ENCODE assay signal across 8 cellular contexts in genomic region chr17:75069783-75070182, GRCh38. TPM values are rescaled to one million over a fixed set of nuclear protein-coding genes. Genes with fewer than 3 reads are reported as not detected.
DNase-seq lines count a peak whose midpoint lies in the region; ATAC-seq and TF ChIP-seq lines count a peak whose summit lies in the region.

No MANE protein-coding gene starts in this region.

- no peak for ATAC-seq in activated CD4-positive, alpha-beta T cell treated with anti-CD3 and anti-CD28 coated beads for 36 hours
- ATAC-seq in HG03521 (IDR thresholded peaks at IDR 0.05; ENCODE audit: unreplicated experiment) = no peak
- no peak for ATAC-seq in GM21390 (IDR thresholded peaks at IDR 0.05; ENCODE audit: unreplicated experiment)

- H3K4me1 Mint-ChIP-seq in activated CD4-positive, alpha-beta T cell treated with anti-CD3 and anti-CD28 coated beads for 36 hours = peaks cover 34% of the 10 kb centered on the region

- no peak overlapping the region for H3K4me3 ChIP-seq in spleen

- H3K9me3 ChIP-seq in spleen = no peaks in the 10 kb centered on the region

- H3K4me1 ChIP-seq in spleen = peaks cover 0 to 33% (median 2%) of the 10 kb centered on the region in 6 donors

- H3K9me3 Mint-ChIP-seq in activated CD4-positive, alpha-beta T cell treated with anti-CD3 and anti-CD28 coated beads for 36 hours (ENCODE audit: low read depth) = no peaks in the 10 kb centered on the region

- intact Hi-C loops in activated CD4-positive, alpha-beta T cell treated with anti-CD3 and anti-CD28 coated beads for 36 hours (cut with DNase I, micrococcal nuclease) = loop anchor here (5.0 kb wide), 3 partner anchors 38 to 133 kb away; partner anchors contain the start of genes ARMC7 (in 1 of the 2) and NT5C (in 1 of the 2)
- intact Hi-C loops in spleen (cut with DNase I; ENCODE audit: low total_unique reads) = no loop called here

- no peak for TF ChIP-seq POLR2A in spleen (IDR thresholded peaks at IDR 0.05)

- H3K27me3 Mint-ChIP-seq in activated CD4-positive, alpha-beta T cell treated with anti-CD3 and anti-CD28 coated beads for 36 hours = no peaks in the 10 kb centered on the region

- TF ChIP-seq CTCF in spleen (IDR thresholded peaks at IDR 0.05 in 8 of 11, conservative IDR thresholded peaks at IDR 0.05 in 3 of 11) = peak in 3 of 11 experiments; percentile 11 to 24 (median 13)

- H3K27ac Mint-ChIP-seq in activated CD4-positive, alpha-beta T cell treated with anti-CD3 and anti-CD28 coated beads for 36 hours = no peak overlapping the region

- no peak overlapping the region for H3K27ac ChIP-seq in spleen

- H3K4me3 Mint-ChIP-seq in activated CD4-positive, alpha-beta T cell treated with anti-CD3 and anti-CD28 coated beads for 36 hours = no peak overlapping the region

- 88 to 95% (median 92%) methylated on average over 2 of the region's 2 CpGs for WGBS in spleen, 5 donors

- POLR2A ChIA-PET in activated CD4-positive, alpha-beta T cell treated with anti-CD3 and anti-CD28 coated beads for 36 hours (lab: Charles Lee) = no interaction called here

- H3K27me3 ChIP-seq in spleen (replicated peaks in 1 of 7) = no peaks in the 10 kb centered on the region

- peaks cover 4% of the 10 kb centered on the region for H3K36me3 Mint-ChIP-seq in activated CD4-positive, alpha-beta T cell treated with anti-CD3 and anti-CD28 coated beads for 36 hours (ENCODE audit: low read depth)

- peaks cover 0 to 9% (median 4%) of the 10 kb centered on the region in 6 donors for H3K36me3 ChIP-seq in spleen

- peak; percentile 31 for DNase-seq in activated CD4-positive, alpha-beta T cell treated with anti-CD3 and anti-CD28 coated beads for 36 hours
- DNase-seq in activated CD4-positive, alpha-beta T cell treated with anti-CD3 and anti-CD28 coated beads for 1 hour = no peak
- DNase-seq in NCI-H460 (ENCODE audit: extremely low read depth, low read depth) = peak; percentile 47
- peak; percentile 49 for DNase-seq in dermis blood vessel endothelial cell
- DNase-seq in spleen = peak; percentile 33
- no peak for DNase-seq in kidney tubule cell (ENCODE audit: low spot score)

- CTCF ChIA-PET in activated CD4-positive, alpha-beta T cell treated with anti-CD3 and anti-CD28 coated beads for 36 hours (lab: Charles Lee) = interaction anchor here (0.8 to 2.3 kb wide), 6 partner anchors 10 to 387 kb away, joined by 3 to 11 read pairs (median 6); partner anchors contain the start of gene TMEM94

RNA-seq across cellular contexts. Expression of gene SLC16A5, which starts 18.0 kb away (rescaled TPM):
- total RNA-seq in activated CD4-positive, alpha-beta T cell treated with anti-CD3 and anti-CD28 coated beads for 36 hours = 1 to 10 TPM; 6.0 to 6.5 TPM
- 19.8 and 20.0 TPM in 2 replicates for total RNA-seq in NCI-H460 (2014; rRNA removed; shearing (Covaris generic))
- polyA plus RNA-seq in NCI-H460 (2014; cell fraction: nucleus; rRNA removed) = 31.7 and 33.5 TPM in 2 replicates
- 11.4 and 17.1 TPM in 2 replicates for total RNA-seq in dermis blood vessel endothelial cell
- total RNA-seq in spleen = 10 to 100 TPM in 6 of 7 donors, 1 to 10 TPM in 1; 9.3 to 31.0 (median 14.9) TPM
- 1 to 10 TPM; 3.1 to 6.4 (median 4.7) TPM for polyA plus RNA-seq in spleen

RNA-seq across cellular contexts. Expression of gene KCTD2, which starts 22.8 kb away (rescaled TPM):
- 10 to 100 TPM; 15.3 to 16.7 TPM for total RNA-seq in activated CD4-positive, alpha-beta T cell treated with anti-CD3 and anti-CD28 coated beads for 36 hours
- 22.9 and 28.0 TPM in 2 replicates for total RNA-seq in NCI-H460 (2014; rRNA removed; shearing (Covaris generic))
- 11.2 and 17.3 TPM in 2 replicates for polyA plus RNA-seq in NCI-H460 (2014; cell fraction: nucleus; rRNA removed)
- total RNA-seq in dermis blood vessel endothelial cell = 17.4 and 22.8 TPM in 2 replicates
- 10 to 100 TPM; 23.0 to 28.4 (median 25.5) TPM for total RNA-seq in spleen
- 10 to 100 TPM; 11.0 to 27.2 (median 11.9) TPM for polyA plus RNA-seq in spleen

RNA-seq across cellular contexts. Expression of gene ATP5PD, which starts 23.0 kb away (rescaled TPM):
- 100 to 1,000 TPM; 194 to 237 TPM for total RNA-seq in activated CD4-positive, alpha-beta T cell treated with anti-CD3 and anti-CD28 coated beads for 36 hours
- total RNA-seq in NCI-H460 (2014; rRNA removed; shearing (Covaris generic)) = 272 and 301 TPM in 2 replicates
- polyA plus RNA-seq in NCI-H460 (2014; cell fraction: nucleus; rRNA removed) = 175 TPM in 2 replicates
- 214 and 256 TPM in 2 replicates for total RNA-seq in dermis blood vessel endothelial cell
- 100 to 1,000 TPM; 124 to 164 (median 137) TPM for total RNA-seq in spleen
- 100 to 1,000 TPM; 257 to 312 (median 270) TPM for polyA plus RNA-seq in spleen

RNA-seq across cellular contexts. Expression of gene ARMC7, which starts 40.0 kb away (rescaled TPM):
- 1 to 10 TPM; 6.7 to 7.7 TPM for total RNA-seq in activated CD4-positive, alpha-beta T cell treated with anti-CD3 and anti-CD28 coated beads for 36 hours
- 9.1 and 14.3 TPM in 2 replicates for total RNA-seq in NCI-H460 (2014; rRNA removed; shearing (Covaris generic))
- polyA plus RNA-seq in NCI-H460 (2014; cell fraction: nucleus; rRNA removed) = 6.4 and 7.4 TPM in 2 replicates
- 3.1 and 3.9 TPM in 2 replicates for total RNA-seq in dermis blood vessel endothelial cell
- total RNA-seq in spleen = 10 to 100 TPM; 10.5 to 19.2 (median 14.7) TPM
- polyA plus RNA-seq in spleen = 10 to 100 TPM in 2 of 3 donors, 1 to 10 TPM in 1; 7.8 to 12.4 (median 10.0) TPM

RNA-seq across cellular contexts. Expression of gene MRPL58, which starts 57.3 kb away (rescaled TPM):
- total RNA-seq in activated CD4-positive, alpha-beta T cell treated with anti-CD3 and anti-CD28 coated beads for 36 hours = 10 to 100 TPM; 64.6 to 66.5 TPM
- 87.5 and 91.5 TPM in 2 replicates for total RNA-seq in NCI-H460 (2014; rRNA removed; shearing (Covaris generic))
- 61.2 and 91.7 TPM in 2 replicates for polyA plus RNA-seq in NCI-H460 (2014; cell fraction: nucleus; rRNA removed)
- 24.7 and 35.6 TPM in 2 replicates for total RNA-seq in dermis blood vessel endothelial cell
- 10 to 100 TPM; 16.5 to 60.7 (median 20.5) TPM for total RNA-seq in spleen
- polyA plus RNA-seq in spleen = 10 to 100 TPM; 33.1 to 43.3 (median 41.6) TPM

Comparison
In these comparisons a context has a peak if more than half of its experiments do, and no peak if none do; other contexts are left out.
1. DNase-seq: peak in activated CD4-positive, alpha-beta T cell treated with anti-CD3 and anti-CD28 coated beads for 36 hours (single experiment), NCI-H460 (single experiment), dermis blood vessel endothelial cell (single experiment) and spleen (single experiment); none in activated CD4-positive, alpha-beta T cell treated with anti-CD3 and anti-CD28 coated beads for 1 hour (single experiment) and kidney tubule cell (single experiment).